Comparison of ENCODE assay signal across 1 cellular context in the genomic region with DNA sequence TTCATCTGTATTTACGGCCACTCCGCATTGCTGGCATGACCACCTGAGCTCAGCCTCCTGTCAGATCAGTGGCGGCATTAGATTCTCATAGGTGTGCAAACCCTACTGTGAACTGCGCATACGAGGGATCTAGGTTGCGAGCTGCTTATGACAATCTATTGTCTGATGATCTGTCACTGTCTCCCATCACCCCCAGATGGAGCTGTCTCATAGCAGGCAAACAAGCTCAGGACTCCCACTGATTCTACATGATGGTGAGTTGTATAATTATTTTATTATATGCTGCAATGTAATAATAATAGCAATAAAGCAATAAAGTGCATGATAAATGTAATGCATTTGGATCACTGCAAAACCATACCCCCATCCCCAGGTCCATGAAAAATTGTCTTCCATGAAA.
TF ChIP-seq lines count a peak whose summit lies in the region.

No MANE protein-coding gene starts in this region.

TF ChIP-seq in H1, 55 proteins besides CTCF, POLR2A, EP300 and RAD21:
- no peak for TF ChIP-seq EZH2 (IDR thresholded peaks at IDR 0.05; ENCODE audit: low read depth, low read length, severe bottlenecking)
